ENCODE assay signal across 19 cellular contexts in genomic region chr2:17709897-17710296, GRCh38. TPM values are rescaled to one million over a fixed set of nuclear protein-coding genes. Genes with fewer than 3 reads are reported as not detected.
A peak's percentile ranks its signal among the peaks of the same experiment; 100 is the strongest.
DNase-seq lines count a peak whose midpoint lies in the region; ATAC-seq, FAIRE-seq and TF ChIP-seq lines count a peak whose summit lies in the region.
"Had no signal": no experiment of that assay in that cellular context is flagged by ENCODE, and none has a peak within 500 bp of the region (broad histone marks: within the 10 kb centered on the region; RNA-seq: fewer than 3 reads in every experiment).

No MANE protein-coding gene starts in this region.

- DNase-seq in GM12892 (ENCODE audit: insufficient read length) (no peak), K562 (ENCODE audit: extremely low read depth in 1 of 4, low spot score in 3 of 4) (peak in 2 of 4 experiments; percentile 11 to 31), fibroblast of the aortic adventitia (ENCODE audit: low read depth) (peak; percentile 28), left lobe of liver (ENCODE audit: low spot score) (no peak), esophagus muscularis mucosa (ENCODE audit: extremely low spot score) (no peak), NCI-H748 (lab: John Stamatoyannopoulos, UW; ENCODE audit: unreplicated experiment) (no peak)
- DNase-seq: AML-193, DND-41, NCI-H1105, NCI-H2081, NCI-H2171 treated with DMSO at 0.1 percent for 48 hours, NCI-H446, NCI-H69, Peyer's patch had no signal

- H3K9me1 ChIP-seq in K562 (ENCODE audit: control insufficient read depth, insufficient read depth, low read length), result peaks cover 2% of the 10 kb centered on the region

- H3K4me1 Mint-ChIP-seq in activated T-helper 17 cell treated with anti-CD3 and anti-CD28 coated beads, Interleukin-2, amount 50 U/mL, for 72 hours, result no peaks in the 10 kb centered on the region
- H3K4me1 Mint-ChIP-seq: CD14-positive monocyte, GM23338 had no signal

- H3K9me3 ChIP-seq in K562 (replicated peaks; ENCODE audit: control insufficient read depth, insufficient read depth, low read depth, low read length) (no peaks in the 10 kb centered on the region), esophagus muscularis mucosa (no peaks in the 10 kb centered on the region)
- H3K9me3 ChIP-seq: Peyer's patch had no signal

- no peak for TF ChIP-seq RAD21 in K562 (CRISPR knock-in tag; conservative IDR thresholded peaks at IDR 0.05 in 1 of 2, IDR thresholded peaks at IDR 0.05 in 1 of 2)

- POLR2A ChIA-PET in K562 (lab: Yijun Ruan, JAX), result no interaction called here

- H3K36me3 Mint-ChIP-seq in activated T-helper 17 cell treated with anti-CD3 and anti-CD28 coated beads, Interleukin-2, amount 50 U/mL, for 72 hours (ENCODE audit: low read depth), result peaks cover 30% of the 10 kb centered on the region

- peak; percentile 17 for FAIRE-seq in GM12892 (lab: Jason Lieb, UNC)
- peak; percentile 37 for FAIRE-seq in K562 (lab: Jason Lieb, UNC)

- no peak overlapping the region for H2AFZ ChIP-seq in K562 (ENCODE audit: low read depth, low read length)
- H2AFZ ChIP-seq: GM23338 had no signal

- no peaks in the 10 kb centered on the region; the same call in 2 of the 3 replicates for H3K79me2 ChIP-seq in K562 (ENCODE audit: control insufficient read depth, insufficient read depth, low read length)

- no TSS peak for BruUV-seq in K562 (replicated peaks; lab: Mats Ljungman, UMichigan)

- TF ChIP-seq EP300 in K562 (IDR thresholded peaks at IDR 0.05; ENCODE audit: low read length), result no peak
- TF ChIP-seq EP300 in esophagus muscularis mucosa (IDR thresholded peaks at IDR 0.05), result no peak

- peaks cover 90% of the 10 kb centered on the region for H3K36me3 ChIP-seq in K562 (ENCODE audit: control insufficient read depth, insufficient read depth, low read length)
- H3K36me3 ChIP-seq in esophagus muscularis mucosa, result peaks cover 26 to 88% (median 60%) of the 10 kb centered on the region in 4 donors

- no peak for TF ChIP-seq POLR2A in GM12892 (IDR thresholded peaks at IDR 0.05; ENCODE audit: low read depth, low read length)
- no peak for TF ChIP-seq POLR2A in K562 (conservative IDR thresholded peaks at IDR 0.05)
- TF ChIP-seq POLR2A in esophagus muscularis mucosa (IDR thresholded peaks at IDR 0.05; ENCODE audit: low read depth), result no peak

- H3K9me3 Mint-ChIP-seq in activated T-helper 17 cell treated with anti-CD3 and anti-CD28 coated beads, Interleukin-2, amount 50 U/mL, for 72 hours, result no peaks in the 10 kb centered on the region
- H3K9me3 Mint-ChIP-seq: CD14-positive monocyte, GM23338 had no signal

- intact Hi-C loops in K562 (cut with micrococcal nuclease), result no loop called here
- intact Hi-C loops in esophagus muscularis mucosa (cut with DNase I), result loop anchor here (10.0 kb wide), 1 partner anchor 125 kb away; no protein-coding TSS in a partner anchor

- H3K27ac ChIP-seq in K562 (ENCODE audit: extremely low read depth, low read depth, low read length) (peak overlapping the region; percentile 38; the same call in 1 of the 3 replicates), esophagus muscularis mucosa (replicated peaks in 1 of 4) (no peak overlapping the region)
- H3K27ac ChIP-seq: Peyer's patch had no signal

- H3K4me3 ChIP-seq in K562 (no peak overlapping the region), fibroblast of the aortic adventitia (ENCODE audit: low read depth, low read length) (no peak overlapping the region), esophagus muscularis mucosa (no peak overlapping the region)
- H3K4me3 ChIP-seq: GM23338, Peyer's patch had no signal

- no peaks in the 10 kb centered on the region for H3K27me3 Mint-ChIP-seq in activated T-helper 17 cell treated with anti-CD3 and anti-CD28 coated beads, Interleukin-2, amount 50 U/mL, for 72 hours

- peak overlapping the region; percentile 10; the same call in 1 of the 2 replicates for H3K4me2 ChIP-seq in K562 (ENCODE audit: insufficient read depth, low read length)
- H3K4me2 ChIP-seq: GM23338 had no signal

- no peak for TF ChIP-seq CTCF in K562 (IDR thresholded peaks at IDR 0.05 in 2 of 3, conservative IDR thresholded peaks at IDR 0.05 in 1 of 3; ENCODE audit: insufficient read depth in 2 of 3, low read depth in 1 of 3, low read length in 3 of 3)
- no peak for TF ChIP-seq CTCF in fibroblast of the aortic adventitia (IDR thresholded peaks at IDR 0.05; ENCODE audit: insufficient read depth, low read length)
- no peak for TF ChIP-seq CTCF in esophagus muscularis mucosa (IDR thresholded peaks at IDR 0.05)

- H3K27me3 ChIP-seq in K562 (ENCODE audit: control insufficient read depth in 2 of 2, insufficient read depth in 2 of 2, low read length in 2 of 2) (no peaks in the 10 kb centered on the region), esophagus muscularis mucosa (no peaks in the 10 kb centered on the region)
- H3K27me3 ChIP-seq: Peyer's patch had no signal

- in situ Hi-C loops in K562 (cut with MboI), result no loop called here

- peak; percentile 60 for ATAC-seq in K562
- ATAC-seq in left lobe of liver, result peak; percentile 74
- no peak for ATAC-seq in activated T-helper 17 cell treated with anti-CD3 and anti-CD28 coated beads, Interleukin-2, amount 50 U/mL, for 72 hours (replicated peaks)
- no peak for ATAC-seq in GM21825 (IDR thresholded peaks at IDR 0.05; ENCODE audit: unreplicated experiment)
- ATAC-seq: GM23338, HCT116 had no signal

- H3K4me1 ChIP-seq in K562 (replicated peaks in 1 of 2; ENCODE audit: control insufficient read depth in 2 of 2, insufficient read depth in 2 of 2, low read length in 2 of 2) (peaks cover 10 to 22% of the 10 kb centered on the region in 2 experiments), esophagus muscularis mucosa (no peaks in the 10 kb centered on the region)
- H3K4me1 ChIP-seq: Peyer's patch had no signal

- H3K9ac ChIP-seq in K562 (ENCODE audit: insufficient read depth in 1 of 2, low read depth in 2 of 2, low read length in 2 of 2), result no peak overlapping the region; a peak in 1 of 4 replicates

- H4K20me1 ChIP-seq in K562 (replicated peaks; ENCODE audit: control insufficient read depth, insufficient read depth, low read length), result 0 out of 2 replicates have a peak, but pooled peaks cover 6% of the 10 kb centered on the region

- CTCF ChIA-PET in K562 (lab: Yijun Ruan, JAX; ENCODE audit: low intra/inter-chr PET ratio), result no interaction called here

- H3K4me3 Mint-ChIP-seq in activated T-helper 17 cell treated with anti-CD3 and anti-CD28 coated beads, Interleukin-2, amount 50 U/mL, for 72 hours, result no peak overlapping the region
- H3K4me3 Mint-ChIP-seq: CD14-positive monocyte, GM23338 had no signal

- no peak overlapping the region for H3K27ac Mint-ChIP-seq in activated T-helper 17 cell treated with anti-CD3 and anti-CD28 coated beads, Interleukin-2, amount 50 U/mL, for 72 hours
- H3K27ac Mint-ChIP-seq: CD14-positive monocyte, GM23338 had no signal

- 62% methylated on average over 2 of the region's 2 CpGs for WGBS in K562 (ENCODE audit: insufficient coverage, low coverage, missing lambda C conversion rate)
- WGBS in esophagus muscularis mucosa, result 79% methylated on average over 2 of the region's 2 CpGs

RNA-seq across cellular contexts. Expression of gene SMC6, which starts 43.7 kb away (rescaled TPM):
- 29.0 TPM for polyA plus RNA-seq in GM12892 (2012; ENCODE audit: missing spikeins)
- total RNA-seq in K562 (2011; cell fraction: chromatin; rRNA removed; ENCODE audit: low replicate concordance), result 22.2 and 131 TPM in 2 replicates
- 10.0 and 22.6 TPM in 2 replicates for total RNA-seq in K562 (2011; cell fraction: nucleolus; rRNA removed)
- 41.6 and 60.6 TPM in 2 replicates for total RNA-seq in K562 (2011; cell fraction: nucleoplasm; rRNA removed)
- total RNA-seq in K562 (2014; rRNA removed), result 38.4 and 42.9 TPM in 2 replicates
- total RNA-seq in K562 (2014; rRNA removed; fragmentation: Illumina TruSeq; extraction: Trizol), result 71.1 and 84.3 TPM in 2 replicates
- 68.5 and 75.9 TPM in 2 replicates for total RNA-seq in K562 (2015; rRNA removed; fragmentation: Illumina TruSeq; extraction: Trizol)
- total RNA-seq in K562 (2021), result 46.6 and 51.5 TPM in 2 replicates
- polyA plus RNA-seq in K562 (2011; rRNA removed), result 34.3 and 47.7 TPM in 2 replicates
- 5.4 and 9.5 TPM in 2 replicates for polyA plus RNA-seq in K562 (2011; cell fraction: cytosol; rRNA removed)
- 29.0 and 39.5 TPM in 2 replicates for polyA plus RNA-seq in K562 (2011; cell fraction: nucleus; rRNA removed)
- 26.0 and 28.2 TPM in 2 replicates for polyA plus RNA-seq in K562 (2012)
- polyA plus RNA-seq in K562 (2014; fragmentation: Illumina TruSeq; extraction: Trizol), result 41.8 and 55.6 TPM in 2 replicates
- 10 to 100 TPM; 14.2 to 18.5 TPM for polyA plus RNA-seq in K562 (2014; fragmentation: Nextera tagmentation; extraction: Ambion mirVana)
- 41.1 and 44.1 TPM in 2 replicates for polyA plus RNA-seq in K562 (2014; rRNA removed)
- 87.7 and 95.2 TPM in 2 replicates for polyA minus RNA-seq in K562 (2011; rRNA and poly(A)+ RNA removed)
- polyA minus RNA-seq in K562 (2011; cell fraction: cytosol; rRNA and poly(A)+ RNA removed), result 15.2 and 27.7 TPM in 2 replicates
- polyA minus RNA-seq in K562 (2011; cell fraction: nucleus; rRNA and poly(A)+ RNA removed), result 34.5 and 60.3 TPM in 2 replicates
- total RNA-seq in fibroblast of the aortic adventitia (ENCODE audit: low replicate concordance), result 31.0 and 44.1 TPM in 2 replicates
- total RNA-seq in left lobe of liver, result 8.5 TPM
- total RNA-seq in esophagus muscularis mucosa, result 10 to 100 TPM in 1 of 4 donors, 1 to 10 TPM in 3; 8.1 to 11.1 (median 9.7) TPM
- total RNA-seq in activated T-helper 17 cell treated with anti-CD3 and anti-CD28 coated beads, Interleukin-2, amount 50 U/mL, for 72 hours, result 10 to 100 TPM; 14.1 to 22.3 TPM

RNA-seq across cellular contexts. Expression of gene GEN1, which starts 44.0 kb away (rescaled TPM):
- 14.1 TPM for polyA plus RNA-seq in GM12892 (2012; ENCODE audit: missing spikeins)
- 54.2 and 126 TPM in 2 replicates for total RNA-seq in K562 (2011; cell fraction: chromatin; rRNA removed; ENCODE audit: low replicate concordance)
- total RNA-seq in K562 (2011; cell fraction: nucleolus; rRNA removed), result 30.7 and 42.2 TPM in 2 replicates
- total RNA-seq in K562 (2011; cell fraction: nucleoplasm; rRNA removed), result 75.7 and 127 TPM in 2 replicates
- 17.7 and 21.4 TPM in 2 replicates for total RNA-seq in K562 (2014; rRNA removed)
- total RNA-seq in K562 (2014; rRNA removed; fragmentation: Illumina TruSeq; extraction: Trizol), result 32.6 and 38.2 TPM in 2 replicates
- 34.0 and 36.8 TPM in 2 replicates for total RNA-seq in K562 (2015; rRNA removed; fragmentation: Illumina TruSeq; extraction: Trizol)
- total RNA-seq in K562 (2021), result 28.2 and 29.7 TPM in 2 replicates
- polyA plus RNA-seq in K562 (2011; rRNA removed), result 28.6 and 39.7 TPM in 2 replicates
- polyA plus RNA-seq in K562 (2011; cell fraction: cytosol; rRNA removed), result 4.4 and 9.8 TPM in 2 replicates
- 60.0 and 68.3 TPM in 2 replicates for polyA plus RNA-seq in K562 (2011; cell fraction: nucleus; rRNA removed)
- 9.5 and 10.5 TPM in 2 replicates for polyA plus RNA-seq in K562 (2012)
- 24.1 and 24.5 TPM in 2 replicates for polyA plus RNA-seq in K562 (2014; fragmentation: Illumina TruSeq; extraction: Trizol)
- 10 to 100 TPM in 1 of 2 experiments, 1 to 10 TPM in 1; 8.6 to 12.4 TPM for polyA plus RNA-seq in K562 (2014; fragmentation: Nextera tagmentation; extraction: Ambion mirVana)
- 16.5 and 21.6 TPM in 2 replicates for polyA plus RNA-seq in K562 (2014; rRNA removed)
- polyA minus RNA-seq in K562 (2011; rRNA and poly(A)+ RNA removed), result 73.5 and 79.8 TPM in 2 replicates
- 14.7 and 19.9 TPM in 2 replicates for polyA minus RNA-seq in K562 (2011; cell fraction: cytosol; rRNA and poly(A)+ RNA removed)
- polyA minus RNA-seq in K562 (2011; cell fraction: nucleus; rRNA and poly(A)+ RNA removed), result 95.6 and 125 TPM in 2 replicates
- total RNA-seq in fibroblast of the aortic adventitia (ENCODE audit: low replicate concordance), result 32.4 and 51.2 TPM in 2 replicates
- 5.8 TPM for total RNA-seq in left lobe of liver
- total RNA-seq in esophagus muscularis mucosa, result 1 to 10 TPM; 1.2 to 7.3 (median 3.2) TPM
- total RNA-seq in activated T-helper 17 cell treated with anti-CD3 and anti-CD28 coated beads, Interleukin-2, amount 50 U/mL, for 72 hours, result 10 to 100 TPM; 27.6 to 38.3 TPM

Comparison
In these comparisons a context has a peak if more than half of its experiments do, and no peak if none do; other contexts are left out.
1. ATAC-seq: peak in K562 (single experiment) and left lobe of liver (single experiment); none in activated T-helper 17 cell treated with anti-CD3 and anti-CD28 coated beads, Interleukin-2, amount 50 U/mL, for 72 hours (single experiment) and GM21825 (single experiment).